ENCODE assay signal across 22 cellular contexts in genomic region chr15:101078669-101079323, GRCh38.
DNase-seq lines count a peak whose midpoint lies in the region; ATAC-seq and TF ChIP-seq lines count a peak whose summit lies in the region.
"Had no signal": no experiment of that assay in that cellular context is flagged by ENCODE, and none has a peak within 500 bp of the region (broad histone marks: within the 10 kb centered on the region; RNA-seq: fewer than 3 reads in every experiment).

No MANE protein-coding gene starts in this region.

- H3K27me3 ChIP-seq in Panc1 (ENCODE audit: control insufficient read depth, insufficient read depth, low read length) (no peaks in the 10 kb centered on the region), iPS DF 6.9 (ENCODE audit: control insufficient read depth, insufficient read depth, low read length) (no peaks in the 10 kb centered on the region), osteoblast (ENCODE audit: insufficient read depth, low read length) (no peaks in the 10 kb centered on the region), body of pancreas (no peaks in the 10 kb centered on the region)
- H3K27me3 ChIP-seq: MG63 had no signal

- no CpG with 5 or more reads among the region's 16 CpGs for WGBS in iPS DF 6.9 (ENCODE audit: insufficient coverage, insufficient read length)
- 84 to 85% methylated on average over 12 to 15 of the region's 16 CpGs for WGBS in body of pancreas, 2 donors

- intact Hi-C loops in Panc1 (cut with micrococcal nuclease; ENCODE audit: unreplicated experiment) (no loop called here), body of pancreas (cut with DNase I) (no loop called here)

- TF ChIP-seq CTCF in Panc1 (IDR thresholded peaks at IDR 0.05) = no peak
- TF ChIP-seq CTCF in osteoblast (IDR thresholded peaks at IDR 0.05; ENCODE audit: extremely low read depth, low read depth, low read length) = no peak
- TF ChIP-seq CTCF in body of pancreas (IDR thresholded peaks at IDR 0.05) = no peak

- H3K4me1 ChIP-seq in Panc1 (ENCODE audit: control insufficient read depth, insufficient read depth, low read length) = no peaks in the 10 kb centered on the region
- H3K4me1 ChIP-seq in iPS DF 6.9 (ENCODE audit: control insufficient read depth, insufficient read depth, low read length) = peaks cover 8% of the 10 kb centered on the region
- H3K4me1 ChIP-seq in osteoblast (ENCODE audit: insufficient read depth, low read length) = no peaks in the 10 kb centered on the region
- H3K4me1 ChIP-seq in body of pancreas = peaks cover 7% of the 10 kb centered on the region

- H3K27ac ChIP-seq in Panc1 (ENCODE audit: low read length) = no peak overlapping the region
- peak overlapping the region; percentile 37 for H3K27ac ChIP-seq in iPS DF 6.9 (ENCODE audit: low read length)
- no peak overlapping the region for H3K27ac ChIP-seq in osteoblast (ENCODE audit: low read depth, low read length)
- H3K27ac ChIP-seq in body of pancreas = no peak overlapping the region
- H3K27ac ChIP-seq: C4-2B, HL-60 had no signal

- POLR2A ChIA-PET in Panc1 (lab: Charles Lee) = no interaction called here

- H3K4me3 ChIP-seq in Panc1 (ENCODE audit: low read depth in 2 of 2, low read length in 2 of 2) (no peak overlapping the region), iPS DF 6.9 (ENCODE audit: low read length) (no peak overlapping the region), osteoblast (ENCODE audit: insufficient read depth, low read length) (no peak overlapping the region), body of pancreas (no peak overlapping the region)
- H3K4me3 ChIP-seq: MG63 had no signal

- no peak overlapping the region for H2AFZ ChIP-seq in osteoblast (ENCODE audit: low read length)

- no peaks in the 10 kb centered on the region for H3K36me3 ChIP-seq in Panc1 (ENCODE audit: control insufficient read depth, insufficient read depth, low read length)
- H3K36me3 ChIP-seq in iPS DF 6.9 (ENCODE audit: control insufficient read depth, insufficient read depth, low read length) = no peaks in the 10 kb centered on the region
- H3K36me3 ChIP-seq in osteoblast (ENCODE audit: insufficient read depth, low read length) = no peaks in the 10 kb centered on the region
- H3K36me3 ChIP-seq in body of pancreas (replicated peaks in 1 of 2; ENCODE audit: insufficient read depth in 1 of 2, low read depth in 2 of 2) = no peaks in the 10 kb centered on the region
- H3K36me3 ChIP-seq: MG63 had no signal

- H3K4me2 ChIP-seq in osteoblast (ENCODE audit: insufficient read depth, low read length) = no peak overlapping the region

- CTCF ChIA-PET in Panc1 (lab: Charles Lee) = no interaction called here

- H4K20me1 ChIP-seq in osteoblast (ENCODE audit: insufficient read depth, low read length) = no peaks in the 10 kb centered on the region

- BruUV-seq in Panc1 (replicated peaks; lab: Mats Ljungman, UMichigan) = no TSS peak

- no peak for TF ChIP-seq POLR2A in body of pancreas (IDR thresholded peaks at IDR 0.05)

- in situ Hi-C loops in Panc1 (cut with HindIII; ENCODE audit: low pct_unique_long_range_greater_than_20kb, low sequenced_read_pairs) = no loop called here

- H3K79me2 ChIP-seq in osteoblast (ENCODE audit: insufficient read depth, low read length) = no peaks in the 10 kb centered on the region

- ATAC-seq in Panc1 = peak; percentile 40
- no peak for ATAC-seq in body of pancreas
- no peak for ATAC-seq in GM21528 (IDR thresholded peaks at IDR 0.05; ENCODE audit: low FRiP score, unreplicated experiment)
- ATAC-seq: SK-N-SH treated with all-trans-retinoic acid at 6 μM for 48 hours had no signal

- DNase-seq in Panc1 (ENCODE audit: low read depth, low spot score) (no peak), iPS DF 6.9 (ENCODE audit: low read depth, low spot score) (no peak), osteoblast (ENCODE audit: insufficient read length, low spot score, missing footprints) (peak; percentile 19), body of pancreas (no peak), DMS79 treated with DMSO at 0.1 percent for 48 hours (lab: John Stamatoyannopoulos, UW) (no peak), foreskin melanocyte (no peak)
- DNase-seq: ACHN, AML-193, H7, Kasumi-1, MG63, NCI-H1092, NCI-H146, NCI-H2081, NCI-H2171 treated with DMSO at 0.1 percent for 48 hours, NCI-H774, RPMI8226, SIG-M5 had no signal

- H3K9me3 ChIP-seq in Panc1 (ENCODE audit: control insufficient read depth, insufficient read depth, low read depth, low read length) (no peaks in the 10 kb centered on the region), iPS DF 6.9 (ENCODE audit: control insufficient read depth, insufficient read depth, low read length) (no peaks in the 10 kb centered on the region), osteoblast (ENCODE audit: low read depth, low read length) (no peaks in the 10 kb centered on the region), body of pancreas (no peaks in the 10 kb centered on the region)
- H3K9me3 ChIP-seq: MG63 had no signal
